26 cellular contexts compared by ENCODE assay signal in genomic region chr10:21060626-21061025, GRCh38.
"Had no signal": no experiment of that assay in that cellular context is flagged by ENCODE, and none has a peak within 500 bp of the region (broad histone marks: within the 10 kb centered on the region; RNA-seq: fewer than 3 reads in every experiment).

No MANE protein-coding gene starts in this region.

- H3K4me1 ChIP-seq: foreskin keratinocyte, gastroesophageal sphincter, left lung, psoas muscle, stomach, tibial artery had no signal

- H3K4me3 ChIP-seq: dorsolateral prefrontal cortex, gastroesophageal sphincter, heart left ventricle, hepatocyte, left lung, ovary, psoas muscle, stomach, tibial artery had no signal

- H3K4me2 ChIP-seq: hepatocyte had no signal

- FAIRE-seq: islet of Langerhans had no signal

- DNase-seq: dorsolateral prefrontal cortex; effector CD4-positive, alpha-beta T cell; heart left ventricle; left cardiac atrium; left lung; mesendoderm; midbrain; naive thymus-derived CD4-positive, alpha-beta T cell; occipital lobe; ovary; posterior cingulate gyrus; psoas muscle; right cardiac atrium; small intestine; stimulated activated CD4-positive, alpha-beta T cell treated with anti-CD3 and anti-CD28 coated beads, Interleukin-15, amount 100 ng/mL, for 24 hours; stimulated activated CD4-positive, alpha-beta T cell treated with anti-CD3 and anti-CD28 coated beads, Interleukin-4, amount 100 ng/mL, for 1 hour; stimulated activated CD8-positive, alpha-beta memory T cell treated with anti-CD3 and anti-CD28 coated beads, Interleukin-4, amount 100 ng/mL, for 48 hours; stimulated activated naive CD4-positive, alpha-beta T cell; stomach; tibial artery had no signal

- H3K36me3 ChIP-seq: gastroesophageal sphincter, heart left ventricle, left lung, ovary, stomach, tibial artery had no signal

- H3K27ac ChIP-seq: dorsolateral prefrontal cortex, epithelial cell of prostate, foreskin keratinocyte, gastroesophageal sphincter, heart left ventricle, hepatocyte, left lung, ovary, psoas muscle, stomach, tibial artery had no signal

- H2AFZ ChIP-seq: hepatocyte had no signal

- H3K79me2 ChIP-seq: hepatocyte had no signal

- H3K27me3 ChIP-seq: dorsolateral prefrontal cortex, heart left ventricle, hepatocyte, left lung, ovary, stomach had no signal

- ATAC-seq: esophagus mucosa; gastroesophageal sphincter; heart left ventricle; left cardiac atrium; left lung; naive thymus-derived CD4-positive, alpha-beta T cell; psoas muscle; right cardiac atrium had no signal

- H3K9me3 ChIP-seq: ovary had no signal
